9 cellular contexts compared by ENCODE assay signal in the genomic region with DNA sequence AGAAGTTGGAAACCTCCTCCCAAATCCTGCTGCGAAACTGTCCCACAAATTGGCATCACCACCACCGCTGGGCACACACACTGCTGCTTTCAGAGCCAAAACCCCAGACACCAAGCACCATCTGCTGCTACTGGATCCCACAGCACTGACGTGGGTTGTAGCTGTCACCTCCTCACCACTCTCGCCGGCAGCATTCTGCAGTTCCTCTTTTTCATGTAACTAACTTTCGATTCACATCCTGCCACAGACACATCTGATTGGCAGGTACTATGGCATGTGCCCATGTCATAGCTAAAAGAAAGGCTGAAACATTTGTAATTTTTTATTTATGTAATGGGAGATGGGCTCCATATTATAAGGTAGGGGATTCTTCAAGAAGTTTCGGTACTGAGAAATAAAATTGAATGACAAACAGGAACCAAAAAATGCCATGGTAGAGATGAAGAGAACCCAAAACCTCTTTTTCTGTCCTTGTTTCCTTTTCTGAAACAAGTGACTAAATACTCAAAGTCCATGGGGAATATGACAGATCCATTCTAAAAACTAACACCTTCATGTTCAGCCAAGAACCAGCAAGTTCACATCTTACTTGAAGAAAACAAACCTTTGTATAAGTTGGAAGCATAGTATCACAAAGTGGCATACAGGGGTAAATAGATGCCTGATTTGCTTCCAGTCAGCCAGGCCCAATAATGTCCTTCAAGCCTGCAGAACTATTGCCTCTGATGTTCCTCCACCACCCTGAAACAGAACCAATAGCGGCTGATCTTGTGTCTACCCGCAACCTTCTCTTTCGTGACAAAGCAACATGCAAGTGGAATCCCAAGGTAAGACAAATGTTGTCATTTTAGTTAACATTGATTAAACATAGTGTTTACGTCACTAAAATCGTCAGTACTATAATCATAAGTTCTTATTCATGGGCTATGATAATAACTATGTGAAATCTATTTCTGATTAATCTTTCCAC. TPM values are rescaled to one million over a fixed set of nuclear protein-coding genes. Genes with fewer than 3 reads are reported as not detected.
DNase-seq lines count a peak whose midpoint lies in the region; ATAC-seq and TF ChIP-seq lines count a peak whose summit lies in the region.
"Had no signal": no experiment of that assay in that cellular context is flagged by ENCODE, and none has a peak within 500 bp of the region (broad histone marks: within the 10 kb centered on the region; RNA-seq: fewer than 3 reads in every experiment).

No MANE protein-coding gene starts in this region.

- H3K4me1 ChIP-seq in BLaER1 (peaks cover 62% of the 10 kb centered on the region), gastroesophageal sphincter (peaks cover 0 to 27% (median 0%) of the 10 kb centered on the region in 3 donors)

- no peaks in the 10 kb centered on the region for H4K20me1 ChIP-seq in BLaER1

- peak overlapping the region; percentile 23; the same call in 1 of the 2 replicates for H3K27ac ChIP-seq in BLaER1
- H3K27ac ChIP-seq in gastroesophageal sphincter, result peak overlapping the region in 2 of 4 donors; percentile 16 to 25
- H3K27ac ChIP-seq: C4-2B had no signal

- DNase-seq in HUDEP-2 (lab: John Stamatoyannopoulos, UW; ENCODE audit: unreplicated experiment in 76 of 76), result peak in 40 of 76 experiments; percentile 4 to 67 (median 24)
- peak; percentile 37 to 54 for DNase-seq in activated CD4-positive, alpha-beta T cell treated with anti-CD3 and anti-CD28 coated beads, Interleukin-2, amount 50 U/mL, for 48 hours
- DNase-seq in stimulated activated CD4-positive, alpha-beta T cell treated with anti-CD3 and anti-CD28 coated beads, Interleukin-2, amount 100 ng/mL, for 4 hours (ENCODE audit: low read depth), result peak; percentile 25
- no peak for DNase-seq in NCI-H2029 treated with DMSO at 0.1 percent for 48 hours (lab: John Stamatoyannopoulos, UW)
- no peak for DNase-seq in NCI-H146 treated with DMSO at 0.1 percent for 48 hours (lab: John Stamatoyannopoulos, UW; ENCODE audit: unreplicated experiment)

- H3K36me3 ChIP-seq in BLaER1 (no peaks in the 10 kb centered on the region), gastroesophageal sphincter (no peaks in the 10 kb centered on the region)

- 69 to 71% methylated on average over 11 to 12 of the region's 12 CpGs for WGBS in gastroesophageal sphincter (ENCODE audit: low coverage in 1 of 2), 2 donors

- H3K9me3 ChIP-seq in BLaER1 (no peaks in the 10 kb centered on the region; the same call in 1 of the 2 replicates), gastroesophageal sphincter (no peaks in the 10 kb centered on the region)

- ATAC-seq in GM19468 (IDR thresholded peaks at IDR 0.05; ENCODE audit: extremely low read depth, unreplicated experiment) (peak; percentile 99), gastroesophageal sphincter (peak; percentile 78)

- no peak for TF ChIP-seq POLR2A in gastroesophageal sphincter (IDR thresholded peaks at IDR 0.05)

- H3K4me2 ChIP-seq in BLaER1, result peak overlapping the region; percentile 65

- H3K4me3 ChIP-seq in BLaER1, result no peak overlapping the region
- H3K4me3 ChIP-seq in gastroesophageal sphincter, result no peak overlapping the region

- TF ChIP-seq CTCF in gastroesophageal sphincter (IDR thresholded peaks at IDR 0.05), result no peak

- H3K27me3 ChIP-seq in BLaER1 (no peaks in the 10 kb centered on the region), gastroesophageal sphincter (no peaks in the 10 kb centered on the region)

- peak overlapping the region; percentile 22; the same call in 1 of the 2 replicates for H3K9ac ChIP-seq in BLaER1

- TF ChIP-seq EP300 in gastroesophageal sphincter (IDR thresholded peaks at IDR 0.05), result no peak

RNA-seq across cellular contexts. Expression of a gene that starts 26.6 kb away (rescaled TPM):
- total RNA-seq in gastroesophageal sphincter, result 1 to 10 TPM in 2 of 4 donors, under 1 TPM in 1, not detected in 1; 0.77 to 1.9 (median 1.1) TPM

RNA-seq across cellular contexts. Expression of a gene that starts 33.8 kb away (rescaled TPM):
- 10 to 100 TPM in 2 of 4 donors, 1 to 10 TPM in 2; 5.6 to 18.0 (median 12.8) TPM for total RNA-seq in gastroesophageal sphincter

Comparison
In these comparisons a context has a peak if more than half of its experiments do, and no peak if none do; other contexts are left out.
1. DNase-seq: peak in HUDEP-2 (40 of 76), activated CD4-positive, alpha-beta T cell treated with anti-CD3 and anti-CD28 coated beads, Interleukin-2, amount 50 U/mL, for 48 hours (2 of 2) and stimulated activated CD4-positive, alpha-beta T cell treated with anti-CD3 and anti-CD28 coated beads, Interleukin-2, amount 100 ng/mL, for 4 hours (single experiment); none in NCI-H2029 treated with DMSO at 0.1 percent for 48 hours (single experiment) and NCI-H146 treated with DMSO at 0.1 percent for 48 hours (single experiment).